ENCODE assay signal across 1 cellular context in the genomic region with DNA sequence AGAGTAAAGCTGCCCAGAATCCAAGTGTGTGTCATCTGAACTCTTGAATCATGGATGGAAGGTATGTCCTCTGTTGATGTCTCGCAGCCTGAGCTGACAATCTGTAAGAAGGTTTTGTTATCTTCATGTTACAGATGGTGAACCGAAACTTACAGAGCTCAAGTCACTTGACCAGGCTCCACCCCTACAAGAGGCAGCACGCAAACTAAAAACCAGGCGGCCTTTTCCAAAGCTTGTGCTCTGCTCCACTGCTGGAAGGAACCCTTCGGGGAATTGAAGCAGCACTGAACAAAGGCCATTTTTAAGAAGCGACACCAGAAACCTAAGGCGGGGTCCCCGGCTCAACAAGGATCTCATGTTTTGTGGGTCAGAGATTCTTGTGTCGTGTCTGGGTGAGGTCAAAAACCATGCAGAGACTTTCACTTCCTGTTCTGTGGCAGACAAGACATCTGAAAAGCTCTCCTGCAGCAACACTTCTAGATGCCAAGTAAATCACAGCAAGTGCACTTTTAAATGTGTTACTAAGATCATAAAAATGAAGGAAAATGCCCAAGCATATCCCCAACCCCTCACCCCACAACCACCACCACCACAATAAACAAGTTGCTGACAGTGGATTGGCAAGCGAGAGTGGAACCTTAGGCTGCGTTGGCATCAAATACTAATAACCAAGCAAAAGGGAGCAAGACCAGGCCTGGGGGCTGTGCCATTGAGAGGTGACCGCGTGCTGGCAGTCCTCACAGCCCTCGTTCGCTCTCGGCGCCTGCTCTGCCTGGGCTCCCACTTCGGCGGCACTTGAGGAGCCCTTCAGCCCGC.
TF ChIP-seq lines count a peak whose summit lies in the region.

No MANE protein-coding gene starts in this region.

TF ChIP-seq in K562, 482 proteins besides CTCF, POLR2A, EP300 and RAD21 (continued from another document and continues in another):
- TF ChIP-seq, protein P1, sequence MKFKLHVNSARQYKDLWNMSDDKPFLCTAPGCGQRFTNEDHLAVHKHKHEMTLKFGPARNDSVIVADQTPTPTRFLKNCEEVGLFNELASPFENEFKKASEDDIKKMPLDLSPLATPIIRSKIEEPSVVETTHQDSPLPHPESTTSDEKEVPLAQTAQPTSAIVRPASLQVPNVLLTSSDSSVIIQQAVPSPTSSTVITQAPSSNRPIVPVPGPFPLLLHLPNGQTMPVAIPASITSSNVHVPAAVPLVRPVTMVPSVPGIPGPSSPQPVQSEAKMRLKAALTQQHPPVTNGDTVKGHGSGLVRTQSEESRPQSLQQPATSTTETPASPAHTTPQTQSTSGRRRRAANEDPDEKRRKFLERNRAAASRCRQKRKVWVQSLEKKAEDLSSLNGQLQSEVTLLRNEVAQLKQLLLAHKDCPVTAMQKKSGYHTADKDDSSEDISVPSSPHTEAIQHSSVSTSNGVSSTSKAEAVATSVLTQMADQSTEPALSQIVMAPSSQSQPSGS (CRISPR knock-in tag; IDR thresholded peaks at IDR 0.05) = no peak
- TF ChIP-seq, protein P2, sequence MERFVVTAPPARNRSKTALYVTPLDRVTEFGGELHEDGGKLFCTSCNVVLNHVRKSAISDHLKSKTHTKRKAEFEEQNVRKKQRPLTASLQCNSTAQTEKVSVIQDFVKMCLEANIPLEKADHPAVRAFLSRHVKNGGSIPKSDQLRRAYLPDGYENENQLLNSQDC (CRISPR knock-in tag; IDR thresholded peaks at IDR 0.05) = no peak
- TF ChIP-seq, protein P3, sequence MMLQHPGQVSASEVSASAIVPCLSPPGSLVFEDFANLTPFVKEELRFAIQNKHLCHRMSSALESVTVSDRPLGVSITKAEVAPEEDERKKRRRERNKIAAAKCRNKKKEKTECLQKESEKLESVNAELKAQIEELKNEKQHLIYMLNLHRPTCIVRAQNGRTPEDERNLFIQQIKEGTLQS (IDR thresholded peaks at IDR 0.05) = peak; percentile 24; the same call in 1 of the 2 replicates
- TF ChIP-seq, protein P3 (CRISPR knock-in tag; conservative IDR thresholded peaks at IDR 0.05) = no peak; the same call in 1 of the 2 replicates
- TF ChIP-seq ZNF696 (CRISPR knock-in tag; conservative IDR thresholded peaks at IDR 0.05) (no peak), BCOR (IDR thresholded peaks at IDR 0.05) (no peak), PHF21A (IDR thresholded peaks at IDR 0.05; ENCODE audit: borderline replicate concordance, low read depth) (no peak), ZBED1 (IDR thresholded peaks at IDR 0.05) (0 out of 2 replicates have a peak, but pooled peaks have one; percentile 21), ETV6 (IDR thresholded peaks at IDR 0.05; ENCODE audit: borderline replicate concordance in 1 of 2, low read depth in 2 of 2, low read length in 1 of 2) (no peak), ETV6 (CRISPR knock-in tag; IDR thresholded peaks at IDR 0.05; ENCODE audit: borderline replicate concordance) (no peak), HDGF (IDR thresholded peaks at IDR 0.05) (no peak), WHSC1 (IDR thresholded peaks at IDR 0.05; ENCODE audit: low read length) (no peak), SRSF3 (IDR thresholded peaks at IDR 0.05; ENCODE audit: insufficient read depth, low read length) (no peak), FOXJ3 (CRISPR knock-in tag; IDR thresholded peaks at IDR 0.05) (no peak), ZSCAN29 (IDR thresholded peaks at IDR 0.05) (no peak), GABPB2 (CRISPR knock-in tag; conservative IDR thresholded peaks at IDR 0.05) (no peak), SAFB2 (IDR thresholded peaks at IDR 0.05; ENCODE audit: borderline replicate concordance, low read depth, low read length, severe bottlenecking) (no peak), CEBPB (tag; IDR thresholded peaks at IDR 0.05) (no peak), RBBP5 (IDR thresholded peaks at IDR 0.05; ENCODE audit: borderline replicate concordance, insufficient read depth, low read length, poor library complexity, severe bottlenecking) (peak; percentile 64), KAT7 (CRISPR knock-in tag; IDR thresholded peaks at IDR 0.05; ENCODE audit: borderline replicate concordance) (no peak), SIN3B (IDR thresholded peaks at IDR 0.05; ENCODE audit: low read depth) (no peak), GATA2 (CRISPR knock-in tag; IDR thresholded peaks at IDR 0.05) (0 out of 2 replicates have a peak, but pooled peaks have one; percentile 37), CBFA2T3 (IDR thresholded peaks at IDR 0.05) (peak; percentile 93), ZNF324 (CRISPR knock-in tag; IDR thresholded peaks at IDR 0.05) (no peak), NFE2 (IDR thresholded peaks at IDR 0.05; ENCODE audit: low read depth) (no peak), SAP30 (IDR thresholded peaks at IDR 0.05; ENCODE audit: borderline replicate concordance, insufficient read depth, low read depth, low read length, poor library complexity, severe bottlenecking) (no peak), NFYB (IDR thresholded peaks at IDR 0.05; ENCODE audit: extremely low read depth, insufficient read length) (no peak), EWSR1 (IDR thresholded peaks at IDR 0.05; ENCODE audit: borderline replicate concordance, low read depth, partially characterized antibody) (no peak), CCAR2 (IDR thresholded peaks at IDR 0.05; ENCODE audit: low read depth, low read length) (no peak), KLF10 (CRISPR knock-in tag; IDR thresholded peaks at IDR 0.05) (no peak), PML (IDR thresholded peaks at IDR 0.05; ENCODE audit: low read length) (peak; percentile 79), TGIF2 (CRISPR knock-in tag; IDR thresholded peaks at IDR 0.05) (no peak), ZBTB8A (IDR thresholded peaks at IDR 0.05; ENCODE audit: partially characterized antibody) (no peak), NELFE (IDR thresholded peaks at IDR 0.05; ENCODE audit: insufficient read depth, insufficient read length) (no peak)
- TF ChIP-seq, protein P4, sequence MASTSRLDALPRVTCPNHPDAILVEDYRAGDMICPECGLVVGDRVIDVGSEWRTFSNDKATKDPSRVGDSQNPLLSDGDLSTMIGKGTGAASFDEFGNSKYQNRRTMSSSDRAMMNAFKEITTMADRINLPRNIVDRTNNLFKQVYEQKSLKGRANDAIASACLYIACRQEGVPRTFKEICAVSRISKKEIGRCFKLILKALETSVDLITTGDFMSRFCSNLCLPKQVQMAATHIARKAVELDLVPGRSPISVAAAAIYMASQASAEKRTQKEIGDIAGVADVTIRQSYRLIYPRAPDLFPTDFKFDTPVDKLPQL (IDR thresholded peaks at IDR 0.05; ENCODE audit: extremely low read depth, insufficient read length) = no peak
- TF ChIP-seq, protein P5, sequence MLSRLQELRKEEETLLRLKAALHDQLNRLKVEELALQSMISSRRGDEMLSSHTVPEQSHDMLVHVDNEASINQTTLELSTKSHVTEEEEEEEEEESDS (CRISPR knock-in tag; IDR thresholded peaks at IDR 0.05) = no peak
- TF ChIP-seq, protein P6, sequence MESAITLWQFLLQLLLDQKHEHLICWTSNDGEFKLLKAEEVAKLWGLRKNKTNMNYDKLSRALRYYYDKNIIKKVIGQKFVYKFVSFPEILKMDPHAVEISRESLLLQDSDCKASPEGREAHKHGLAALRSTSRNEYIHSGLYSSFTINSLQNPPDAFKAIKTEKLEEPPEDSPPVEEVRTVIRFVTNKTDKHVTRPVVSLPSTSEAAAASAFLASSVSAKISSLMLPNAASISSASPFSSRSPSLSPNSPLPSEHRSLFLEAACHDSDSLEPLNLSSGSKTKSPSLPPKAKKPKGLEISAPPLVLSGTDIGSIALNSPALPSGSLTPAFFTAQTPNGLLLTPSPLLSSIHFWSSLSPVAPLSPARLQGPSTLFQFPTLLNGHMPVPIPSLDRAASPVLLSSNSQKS (CRISPR knock-in tag; IDR thresholded peaks at IDR 0.05) = no peak
- TF ChIP-seq, protein P7, sequence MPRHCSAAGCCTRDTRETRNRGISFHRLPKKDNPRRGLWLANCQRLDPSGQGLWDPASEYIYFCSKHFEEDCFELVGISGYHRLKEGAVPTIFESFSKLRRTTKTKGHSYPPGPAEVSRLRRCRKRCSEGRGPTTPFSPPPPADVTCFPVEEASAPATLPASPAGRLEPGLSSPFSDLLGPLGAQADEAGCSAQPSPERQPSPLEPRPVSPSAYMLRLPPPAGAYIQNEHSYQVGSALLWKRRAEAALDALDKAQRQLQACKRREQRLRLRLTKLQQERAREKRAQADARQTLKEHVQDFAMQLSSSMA (CRISPR knock-in tag; IDR thresholded peaks at IDR 0.05) = no peak
- TF ChIP-seq, protein P8, sequence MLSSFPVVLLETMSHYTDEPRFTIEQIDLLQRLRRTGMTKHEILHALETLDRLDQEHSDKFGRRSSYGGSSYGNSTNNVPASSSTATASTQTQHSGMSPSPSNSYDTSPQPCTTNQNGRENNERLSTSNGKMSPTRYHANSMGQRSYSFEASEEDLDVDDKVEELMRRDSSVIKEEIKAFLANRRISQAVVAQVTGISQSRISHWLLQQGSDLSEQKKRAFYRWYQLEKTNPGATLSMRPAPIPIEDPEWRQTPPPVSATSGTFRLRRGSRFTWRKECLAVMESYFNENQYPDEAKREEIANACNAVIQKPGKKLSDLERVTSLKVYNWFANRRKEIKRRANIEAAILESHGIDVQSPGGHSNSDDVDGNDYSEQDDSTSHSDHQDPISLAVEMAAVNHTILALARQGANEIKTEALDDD (IDR thresholded peaks at IDR 0.05) = peak; percentile 62; the same call in 1 of the 2 replicates
- TF ChIP-seq, protein P9, sequence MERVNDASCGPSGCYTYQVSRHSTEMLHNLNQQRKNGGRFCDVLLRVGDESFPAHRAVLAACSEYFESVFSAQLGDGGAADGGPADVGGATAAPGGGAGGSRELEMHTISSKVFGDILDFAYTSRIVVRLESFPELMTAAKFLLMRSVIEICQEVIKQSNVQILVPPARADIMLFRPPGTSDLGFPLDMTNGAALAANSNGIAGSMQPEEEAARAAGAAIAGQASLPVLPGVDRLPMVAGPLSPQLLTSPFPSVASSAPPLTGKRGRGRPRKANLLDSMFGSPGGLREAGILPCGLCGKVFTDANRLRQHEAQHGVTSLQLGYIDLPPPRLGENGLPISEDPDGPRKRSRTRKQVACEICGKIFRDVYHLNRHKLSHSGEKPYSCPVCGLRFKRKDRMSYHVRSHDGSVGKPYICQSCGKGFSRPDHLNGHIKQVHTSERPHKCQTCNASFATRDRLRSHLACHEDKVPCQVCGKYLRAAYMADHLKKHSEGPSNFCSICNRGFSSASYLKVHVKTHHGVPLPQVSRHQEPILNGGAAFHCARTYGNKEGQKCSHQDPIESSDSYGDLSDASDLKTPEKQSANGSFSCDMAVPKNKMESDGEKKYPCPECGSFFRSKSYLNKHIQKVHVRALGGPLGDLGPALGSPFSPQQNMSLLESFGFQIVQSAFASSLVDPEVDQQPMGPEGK (CRISPR knock-in tag; IDR thresholded peaks at IDR 0.05; ENCODE audit: borderline replicate concordance) = no peak
- TF ChIP-seq, protein P10, sequence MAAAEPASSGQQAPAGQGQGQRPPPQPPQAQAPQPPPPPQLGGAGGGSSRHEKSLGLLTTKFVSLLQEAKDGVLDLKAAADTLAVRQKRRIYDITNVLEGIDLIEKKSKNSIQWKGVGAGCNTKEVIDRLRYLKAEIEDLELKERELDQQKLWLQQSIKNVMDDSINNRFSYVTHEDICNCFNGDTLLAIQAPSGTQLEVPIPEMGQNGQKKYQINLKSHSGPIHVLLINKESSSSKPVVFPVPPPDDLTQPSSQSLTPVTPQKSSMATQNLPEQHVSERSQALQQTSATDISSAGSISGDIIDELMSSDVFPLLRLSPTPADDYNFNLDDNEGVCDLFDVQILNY (CRISPR knock-in tag; IDR thresholded peaks at IDR 0.05) = no peak
- TF ChIP-seq, protein P11, sequence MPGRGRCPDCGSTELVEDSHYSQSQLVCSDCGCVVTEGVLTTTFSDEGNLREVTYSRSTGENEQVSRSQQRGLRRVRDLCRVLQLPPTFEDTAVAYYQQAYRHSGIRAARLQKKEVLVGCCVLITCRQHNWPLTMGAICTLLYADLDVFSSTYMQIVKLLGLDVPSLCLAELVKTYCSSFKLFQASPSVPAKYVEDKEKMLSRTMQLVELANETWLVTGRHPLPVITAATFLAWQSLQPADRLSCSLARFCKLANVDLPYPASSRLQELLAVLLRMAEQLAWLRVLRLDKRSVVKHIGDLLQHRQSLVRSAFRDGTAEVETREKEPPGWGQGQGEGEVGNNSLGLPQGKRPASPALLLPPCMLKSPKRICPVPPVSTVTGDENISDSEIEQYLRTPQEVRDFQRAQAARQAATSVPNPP (IDR thresholded peaks at IDR 0.05; ENCODE audit: borderline replicate concordance, insufficient read depth, insufficient read length) = no peak
- TF ChIP-seq, protein P12, sequence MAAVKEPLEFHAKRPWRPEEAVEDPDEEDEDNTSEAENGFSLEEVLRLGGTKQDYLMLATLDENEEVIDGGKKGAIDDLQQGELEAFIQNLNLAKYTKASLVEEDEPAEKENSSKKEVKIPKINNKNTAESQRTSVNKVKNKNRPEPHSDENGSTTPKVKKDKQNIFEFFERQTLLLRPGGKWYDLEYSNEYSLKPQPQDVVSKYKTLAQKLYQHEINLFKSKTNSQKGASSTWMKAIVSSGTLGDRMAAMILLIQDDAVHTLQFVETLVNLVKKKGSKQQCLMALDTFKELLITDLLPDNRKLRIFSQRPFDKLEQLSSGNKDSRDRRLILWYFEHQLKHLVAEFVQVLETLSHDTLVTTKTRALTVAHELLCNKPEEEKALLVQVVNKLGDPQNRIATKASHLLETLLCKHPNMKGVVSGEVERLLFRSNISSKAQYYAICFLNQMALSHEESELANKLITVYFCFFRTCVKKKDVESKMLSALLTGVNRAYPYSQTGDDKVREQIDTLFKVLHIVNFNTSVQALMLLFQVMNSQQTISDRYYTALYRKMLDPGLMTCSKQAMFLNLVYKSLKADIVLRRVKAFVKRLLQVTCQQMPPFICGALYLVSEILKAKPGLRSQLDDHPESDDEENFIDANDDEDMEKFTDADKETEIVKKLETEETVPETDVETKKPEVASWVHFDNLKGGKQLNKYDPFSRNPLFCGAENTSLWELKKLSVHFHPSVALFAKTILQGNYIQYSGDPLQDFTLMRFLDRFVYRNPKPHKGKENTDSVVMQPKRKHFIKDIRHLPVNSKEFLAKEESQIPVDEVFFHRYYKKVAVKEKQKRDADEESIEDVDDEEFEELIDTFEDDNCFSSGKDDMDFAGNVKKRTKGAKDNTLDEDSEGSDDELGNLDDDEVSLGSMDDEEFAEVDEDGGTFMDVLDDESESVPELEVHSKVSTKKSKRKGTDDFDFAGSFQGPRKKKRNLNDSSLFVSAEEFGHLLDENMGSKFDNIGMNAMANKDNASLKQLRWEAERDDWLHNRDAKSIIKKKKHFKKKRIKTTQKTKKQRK (IDR thresholded peaks at IDR 0.05; ENCODE audit: borderline replicate concordance, low read depth, low read length) = no peak
- TF ChIP-seq, protein P13, sequence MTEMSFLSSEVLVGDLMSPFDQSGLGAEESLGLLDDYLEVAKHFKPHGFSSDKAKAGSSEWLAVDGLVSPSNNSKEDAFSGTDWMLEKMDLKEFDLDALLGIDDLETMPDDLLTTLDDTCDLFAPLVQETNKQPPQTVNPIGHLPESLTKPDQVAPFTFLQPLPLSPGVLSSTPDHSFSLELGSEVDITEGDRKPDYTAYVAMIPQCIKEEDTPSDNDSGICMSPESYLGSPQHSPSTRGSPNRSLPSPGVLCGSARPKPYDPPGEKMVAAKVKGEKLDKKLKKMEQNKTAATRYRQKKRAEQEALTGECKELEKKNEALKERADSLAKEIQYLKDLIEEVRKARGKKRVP (CRISPR knock-in tag; IDR thresholded peaks at IDR 0.05) = peak; percentile 34
- TF ChIP-seq, protein P14, sequence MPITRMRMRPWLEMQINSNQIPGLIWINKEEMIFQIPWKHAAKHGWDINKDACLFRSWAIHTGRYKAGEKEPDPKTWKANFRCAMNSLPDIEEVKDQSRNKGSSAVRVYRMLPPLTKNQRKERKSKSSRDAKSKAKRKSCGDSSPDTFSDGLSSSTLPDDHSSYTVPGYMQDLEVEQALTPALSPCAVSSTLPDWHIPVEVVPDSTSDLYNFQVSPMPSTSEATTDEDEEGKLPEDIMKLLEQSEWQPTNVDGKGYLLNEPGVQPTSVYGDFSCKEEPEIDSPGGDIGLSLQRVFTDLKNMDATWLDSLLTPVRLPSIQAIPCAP (CRISPR knock-in tag; IDR thresholded peaks at IDR 0.05; ENCODE audit: borderline replicate concordance) = no peak
